ENCODE assay signal across 20 cellular contexts in genomic region chr1:47707887-47708535, GRCh38.
DNase-seq lines count a peak whose midpoint lies in the region; ATAC-seq, FAIRE-seq and TF ChIP-seq lines count a peak whose summit lies in the region.
"Had no signal": no experiment of that assay in that cellular context is flagged by ENCODE, and none has a peak within 500 bp of the region (broad histone marks: within the 10 kb centered on the region; RNA-seq: fewer than 3 reads in every experiment).

No MANE protein-coding gene starts in this region.

- H2BK12ac ChIP-seq in H9 (ENCODE audit: insufficient read length, low read depth, low read length) (no peak overlapping the region), H1 (ENCODE audit: low read depth, low read length) (no peak overlapping the region)

- POLR2A ChIA-PET in A673 (lab: Charles Lee; ENCODE audit: low non-redundant PET) (no interaction called here), H1 (lab: Charles Lee; ENCODE audit: partially characterized antibody) (no interaction called here), GM10248 (lab: Yijun Ruan, JAX) (no interaction called here)

- H3K9me3 Mint-ChIP-seq in H9 = no peaks in the 10 kb centered on the region
- H3K9me3 Mint-ChIP-seq: activated B cell treated with CpG ODN at 0.5 μM for 24 hours; activated naive CD4-positive, alpha-beta T cell treated with anti-CD3 and anti-CD28 coated beads, Interleukin-2, amount 50 U/mL, for 72 hours; CD8-positive, alpha-beta memory T cell; dendritic cell treated with granulocyte-macrophage colony-stimulating factor and Interleukin-4, amounts not matched to agents 40 ng/mL and 50 ng/mL, for 4 days had no signal

- no peak overlapping the region for H4K8ac ChIP-seq in H9 (replicated peaks; ENCODE audit: insufficient read length, low read depth, low read length)
- no peak overlapping the region for H4K8ac ChIP-seq in H1 (ENCODE audit: extremely low read depth, insufficient read depth, low read length)

- H3K79me2 ChIP-seq in H9 (ENCODE audit: insufficient read depth, low read length) (no peaks in the 10 kb centered on the region), H1 (ENCODE audit: control insufficient read depth in 1 of 2, insufficient read depth in 2 of 2, low read length in 2 of 2) (no peaks in the 10 kb centered on the region)

- H2BK5ac ChIP-seq in H9 (ENCODE audit: insufficient read length, low read length) (no peak overlapping the region), H1 (ENCODE audit: low read depth, low read length) (no peak overlapping the region)

- H3K79me1 ChIP-seq in H9 (ENCODE audit: insufficient read depth, low read depth, low read length, poor library complexity, severe bottlenecking) = no peaks in the 10 kb centered on the region
- no peaks in the 10 kb centered on the region for H3K79me1 ChIP-seq in H1 (ENCODE audit: low read depth, low read length)

- DNase-seq in A673 (ENCODE audit: low spot score) (peak; percentile 26), H9 (no peak), H1 (ENCODE audit: low read depth in 1 of 2, low spot score in 2 of 2) (no peak), Peyer's patch (no peak), HUDEP-2 (lab: John Stamatoyannopoulos, UW; ENCODE audit: unreplicated experiment in 76 of 76) (no peak), GM10248 (ENCODE audit: extremely low spot score) (no peak)
- DNase-seq: activated B cell treated with CpG ODN at 0.5 μM for 24 hours; activated T-cell treated with anti-CD3 and anti-CD28 coated beads, Interleukin-2, amount 50 U/mL, for 48 hours; brain microvascular endothelial cell; CD8-positive, alpha-beta memory T cell; DND-41; hippocampal formation; NCI-H2107; Right ventricle myocardium superior had no signal

- H3K4me3 ChIP-seq in A673 (ENCODE audit: low read depth, low read length, poor library complexity, severe bottlenecking) (no peak overlapping the region), H1 (ENCODE audit: extremely low read depth in 1 of 4, insufficient read depth in 2 of 4, low read depth in 3 of 4, low read length in 4 of 4) (peak overlapping the region in 1 of 4 experiments; percentile 63; a peak in 4 of 8 replicates), mucosa of rectum (ENCODE audit: low read length in 2 of 2) (peak overlapping the region; percentile 69 to 74), Peyer's patch (no peak overlapping the region)

- H3K4me1 Mint-ChIP-seq in H9 = peaks cover 15 to 26% of the 10 kb centered on the region in 2 experiments

- H3K56ac ChIP-seq in H9 (ENCODE audit: insufficient read length, low read depth, low read length) = no peak overlapping the region
- no peak overlapping the region for H3K56ac ChIP-seq in H1 (replicated peaks; ENCODE audit: insufficient read length, low read depth, low read length)

- H3K27ac ChIP-seq in A673 (ENCODE audit: low read depth, low read length, poor library complexity, severe bottlenecking) (no peak overlapping the region), H9 (ENCODE audit: insufficient read length, low read depth, low read length) (no peak overlapping the region), H1 (ENCODE audit: low read depth, low read length) (no peak overlapping the region), mucosa of rectum (ENCODE audit: low read depth in 2 of 2, low read length in 2 of 2) (peak overlapping the region; percentile 81 to 83), Peyer's patch (no peak overlapping the region)
- H3K27ac ChIP-seq: brain microvascular endothelial cell, right atrium auricular region, thoracic aorta had no signal

- no peak for TF ChIP-seq RAD21 in H1 (IDR thresholded peaks at IDR 0.05 in 1 of 2, conservative IDR thresholded peaks at IDR 0.05 in 1 of 2; ENCODE audit: low read depth in 2 of 2, low read length in 2 of 2)

- H4K91ac ChIP-seq in H9 (ENCODE audit: insufficient read length, low read depth, low read length) = no peak overlapping the region
- H4K91ac ChIP-seq in H1 (replicated peaks; ENCODE audit: insufficient read length, low read length) = no peak overlapping the region

- H3K23ac ChIP-seq in H9 (ENCODE audit: insufficient read length, low read depth, low read length) = no peak overlapping the region
- no peak overlapping the region for H3K23ac ChIP-seq in H1 (ENCODE audit: insufficient read length)

- H3K27ac Mint-ChIP-seq in H9 = no peak overlapping the region
- H3K27ac Mint-ChIP-seq: activated B cell treated with CpG ODN at 0.5 μM for 24 hours; activated naive CD4-positive, alpha-beta T cell treated with anti-CD3 and anti-CD28 coated beads, Interleukin-2, amount 50 U/mL, for 72 hours; CD8-positive, alpha-beta memory T cell; dendritic cell treated with granulocyte-macrophage colony-stimulating factor and Interleukin-4, amounts not matched to agents 40 ng/mL and 50 ng/mL, for 4 days had no signal

- no peak for FAIRE-seq in H1 (lab: Jason Lieb, UNC)

- TF ChIP-seq CTCF in A673 (conservative IDR thresholded peaks at IDR 0.05; ENCODE audit: low read depth, low read length) (no peak), H9 (conservative IDR thresholded peaks at IDR 0.05) (no peak), H1 (IDR thresholded peaks at IDR 0.05; ENCODE audit: control extremely low read depth in 1 of 3, insufficient read depth in 1 of 3, low read depth in 1 of 3, low read length in 3 of 3) (no peak), Peyer's patch (IDR thresholded peaks at IDR 0.05) (no peak), GM10248 (IDR thresholded peaks at IDR 0.05; ENCODE audit: control extremely low read depth, extremely low read depth, low read depth, missing control alignments) (no peak)

- H3K23me2 ChIP-seq in H9 (ENCODE audit: insufficient read length, low read depth, low read length, poor library complexity, severe bottlenecking) = peaks cover 20% of the 10 kb centered on the region
- peaks cover 12% of the 10 kb centered on the region; the same call in 1 of the 2 replicates for H3K23me2 ChIP-seq in H1 (ENCODE audit: low read depth, low read length)

- no peak for ATAC-seq in GM21576 (IDR thresholded peaks at IDR 0.05; ENCODE audit: unreplicated experiment)
- ATAC-seq: activated naive CD4-positive, alpha-beta T cell treated with anti-CD3 and anti-CD28 coated beads, Interleukin-2, amount 50 U/mL, for 72 hours had no signal

- TF ChIP-seq POLR2A in H1 (IDR thresholded peaks at IDR 0.05; ENCODE audit: control extremely low read depth in 1 of 2, low read depth in 2 of 2, low read length in 2 of 2) = no peak
- no peak for TF ChIP-seq POLR2A in Peyer's patch (IDR thresholded peaks at IDR 0.05)

- peaks cover 70% of the 10 kb centered on the region for H3K27me3 ChIP-seq in A673 (replicated peaks; ENCODE audit: insufficient read depth, low read depth, low read length, poor library complexity)
- peaks cover 59% of the 10 kb centered on the region for H3K27me3 ChIP-seq in H9 (ENCODE audit: insufficient read depth, low read length)
- H3K27me3 ChIP-seq in H1 (replicated peaks in 1 of 4; ENCODE audit: control insufficient read depth in 3 of 4, extremely low read depth in 1 of 4, insufficient read depth in 3 of 4, low read length in 3 of 4) = peaks cover 44 to 70% (median 68%) of the 10 kb centered on the region in 4 experiments
- peaks cover 5 to 10% of the 10 kb centered on the region in 2 donors for H3K27me3 ChIP-seq in mucosa of rectum (ENCODE audit: control insufficient read depth in 2 of 2, insufficient read depth in 2 of 2, low read length in 2 of 2)
- H3K27me3 ChIP-seq in Peyer's patch = peaks cover 0 to 17% of the 10 kb centered on the region in 2 donors

- H2AK5ac ChIP-seq in H9 (ENCODE audit: insufficient read length, low read length) (no peak overlapping the region), H1 (ENCODE audit: low read depth, low read length) (no peak overlapping the region)

- H3K4me1 ChIP-seq in A673 (ENCODE audit: insufficient read depth, low read length, poor library complexity, severe bottlenecking) (peaks cover 17% of the 10 kb centered on the region), H9 (ENCODE audit: insufficient read depth, low read length) (no peaks in the 10 kb centered on the region), H1 (replicated peaks in 1 of 4; ENCODE audit: control insufficient read depth in 3 of 4, insufficient read depth in 4 of 4, low read length in 3 of 4) (peaks cover 0 to 19% (median 5%) of the 10 kb centered on the region in 4 experiments; a peak in 3 of 7 replicates), mucosa of rectum (ENCODE audit: control insufficient read depth in 2 of 2, insufficient read depth in 2 of 2, low read length in 2 of 2) (peaks cover 25 to 27% of the 10 kb centered on the region in 2 donors), Peyer's patch (peaks cover 0 to 23% (median 13%) of the 10 kb centered on the region in 4 donors)

- H3K9ac ChIP-seq in H9 (ENCODE audit: extremely low read depth, insufficient read length, low read length) (no peak overlapping the region), H1 (replicated peaks in 1 of 4; ENCODE audit: extremely low read depth in 1 of 4, low read depth in 3 of 4, low read length in 3 of 4) (no peak overlapping the region), mucosa of rectum (ENCODE audit: low read depth in 1 of 2, low read length in 2 of 2) (peak overlapping the region; percentile 17 to 71)

- no peak for TF ChIP-seq EP300 in H1 (IDR thresholded peaks at IDR 0.05; ENCODE audit: borderline replicate concordance in 1 of 2, low read depth in 2 of 2, low read length in 2 of 2)

- H4K5ac ChIP-seq in H9 (ENCODE audit: insufficient read length, low read depth, low read length) (no peak overlapping the region), H1 (ENCODE audit: insufficient read length, low read depth, low read length) (no peak overlapping the region)

- no TSS peak for BruUV-seq in A673 (replicated peaks; lab: Mats Ljungman, UMichigan)

- no peaks in the 10 kb centered on the region; a peak in 1 of 7 replicates for H3K36me3 Mint-ChIP-seq in H9 (ENCODE audit: insufficient read depth in 1 of 3, low read depth in 3 of 3)
- H3K36me3 Mint-ChIP-seq: activated naive CD4-positive, alpha-beta T cell treated with anti-CD3 and anti-CD28 coated beads, Interleukin-2, amount 50 U/mL, for 72 hours; CD8-positive, alpha-beta memory T cell had no signal

- H2BK20ac ChIP-seq in H9 (ENCODE audit: low read depth, low read length, poor library complexity, severe bottlenecking) (no peak overlapping the region), H1 (ENCODE audit: low read length) (no peak overlapping the region)

- H3K4ac ChIP-seq in H9 (ENCODE audit: low read depth, low read length) = no peak overlapping the region
- no peak overlapping the region for H3K4ac ChIP-seq in H1 (replicated peaks; ENCODE audit: insufficient read length, low read depth, low read length)

- no peak overlapping the region for H3K14ac ChIP-seq in H9 (ENCODE audit: insufficient read depth, low read length)
- H3K14ac ChIP-seq in H1 (ENCODE audit: insufficient read length) = no peak overlapping the region

- H4K20me1 ChIP-seq in H9 (ENCODE audit: control insufficient read depth, insufficient read depth, insufficient read length) (no peaks in the 10 kb centered on the region), H1 (replicated peaks in 1 of 2; ENCODE audit: control insufficient read depth in 1 of 2, insufficient read depth in 2 of 2, low read length in 2 of 2) (no peaks in the 10 kb centered on the region)

- H3K18ac ChIP-seq in H9 (ENCODE audit: insufficient read length, low read depth, low read length) = no peak overlapping the region
- H3K18ac ChIP-seq in H1 (ENCODE audit: extremely low read depth, low read length) = no peak overlapping the region

- H3K9me3 ChIP-seq in A673 (ENCODE audit: low read depth, low read length, poor library complexity, severe bottlenecking) (no peaks in the 10 kb centered on the region), H9 (ENCODE audit: control insufficient read depth, low read depth, low read length) (no peaks in the 10 kb centered on the region), H1 (ENCODE audit: insufficient read depth in 2 of 2, low read depth in 1 of 2, low read length in 1 of 2) (no peaks in the 10 kb centered on the region), mucosa of rectum (ENCODE audit: control insufficient read depth in 2 of 2, low read length in 2 of 2) (no peaks in the 10 kb centered on the region), Peyer's patch (no peaks in the 10 kb centered on the region)
- H3K9me3 ChIP-seq: right atrium auricular region, thoracic aorta had no signal

- H2BK15ac ChIP-seq in H9 (ENCODE audit: low read depth, low read length) (no peak overlapping the region), H1 (ENCODE audit: low read length) (no peak overlapping the region)

- H3K27me3 Mint-ChIP-seq in H9 (ENCODE audit: low read depth) = peaks cover 98% of the 10 kb centered on the region

- H2AFZ ChIP-seq in H9 (ENCODE audit: low read length) (no peak overlapping the region), H1 (ENCODE audit: low read length) (no peak overlapping the region)

- no peak overlapping the region for H3T11ph ChIP-seq in H9 (ENCODE audit: low read length)

- CTCF ChIA-PET in A673 (lab: Charles Lee) (interaction anchor here (0.6 to 3.8 kb wide), 2 partner anchors 270 to 353 kb away, joined by 3 to 44 read pairs; partner anchors contain the start of gene FOXD2), H1 (lab: Charles Lee; ENCODE audit: partially characterized antibody) (interaction anchor here (1.0 to 13.2 kb wide), 17 partner anchors 8 to 272 kb away, joined by 3 to 172 read pairs (median 6); partner anchors contain the start of gene FOXD2), GM10248 (lab: Yijun Ruan, JAX) (interaction anchor here (1.4 to 3.1 kb wide), 4 partner anchors 18 to 272 kb away, joined by 4 to 13 read pairs (median 7); partner anchors contain the start of gene FOXD2)

- H3K36me3 ChIP-seq in A673 (ENCODE audit: insufficient read depth, low read length, poor library complexity, severe bottlenecking) (no peaks in the 10 kb centered on the region), H1 (ENCODE audit: control insufficient read depth in 2 of 4, insufficient read depth in 4 of 4, low read length in 3 of 4) (no peaks in the 10 kb centered on the region), mucosa of rectum (ENCODE audit: control insufficient read depth in 2 of 2, insufficient read depth in 2 of 2, low read length in 2 of 2) (no peaks in the 10 kb centered on the region), Peyer's patch (no peaks in the 10 kb centered on the region)
- H3K36me3 ChIP-seq: brain microvascular endothelial cell, right atrium auricular region, thoracic aorta had no signal

- H2BK120ac ChIP-seq in H9 (ENCODE audit: low read depth, low read length, poor library complexity, severe bottlenecking) = no peak overlapping the region
- no peak overlapping the region for H2BK120ac ChIP-seq in H1 (replicated peaks; ENCODE audit: low read depth, low read length)

- peak overlapping the region; percentile 21 to 79; a peak in 4 of 5 replicates for H3K4me3 Mint-ChIP-seq in H9
- H3K4me3 Mint-ChIP-seq: activated B cell treated with CpG ODN at 0.5 μM for 24 hours; dendritic cell treated with granulocyte-macrophage colony-stimulating factor and Interleukin-4, amounts not matched to agents 40 ng/mL and 50 ng/mL, for 4 days had no signal

- peak overlapping the region; percentile 18 for H3K4me2 ChIP-seq in H9 (ENCODE audit: insufficient read depth, insufficient read length, low read length)
- peak overlapping the region; percentile 62 to 86 for H3K4me2 ChIP-seq in H1 (ENCODE audit: insufficient read depth in 1 of 2, low read depth in 2 of 2, low read length in 2 of 2)

- intact Hi-C loops in A673 (cut with micrococcal nuclease; ENCODE audit: unreplicated experiment) = no loop called here

- WGBS in H9 (ENCODE audit: extremely low coverage, insufficient read length, low lambda C conversion rate) = no CpG with 5 or more reads among the region's 25 CpGs
- 14% methylated on average over 19 of the region's 25 CpGs; no CpG with 5 or more reads in 1 of the 2 experiments for WGBS in H1 (ENCODE audit: extremely low coverage in 1 of 2, insufficient coverage in 1 of 2, insufficient read length in 1 of 2, insufficient replicate concordance in 2 of 2, low coverage in 1 of 2, low lambda C conversion rate in 2 of 2, missing lambda C conversion rate in 1 of 2), 2 experiments

Comparison
In these comparisons a context has a peak if more than half of its experiments do, and no peak if none do; other contexts are left out.
1. H3K27ac ChIP-seq: peak in mucosa of rectum (2 of 2); none in A673 (single experiment), H9 (single experiment), H1 (single experiment) and Peyer's patch (0 of 4).
2. H3K4me3 ChIP-seq: peak in mucosa of rectum (2 of 2); none in A673 (single experiment) and Peyer's patch (0 of 4).
3. H3K9ac ChIP-seq: peak in mucosa of rectum (2 of 2); none in H9 (single experiment) and H1 (0 of 4).